Comparison of ENCODE assay signal across 13 cellular contexts in the genomic region with DNA sequence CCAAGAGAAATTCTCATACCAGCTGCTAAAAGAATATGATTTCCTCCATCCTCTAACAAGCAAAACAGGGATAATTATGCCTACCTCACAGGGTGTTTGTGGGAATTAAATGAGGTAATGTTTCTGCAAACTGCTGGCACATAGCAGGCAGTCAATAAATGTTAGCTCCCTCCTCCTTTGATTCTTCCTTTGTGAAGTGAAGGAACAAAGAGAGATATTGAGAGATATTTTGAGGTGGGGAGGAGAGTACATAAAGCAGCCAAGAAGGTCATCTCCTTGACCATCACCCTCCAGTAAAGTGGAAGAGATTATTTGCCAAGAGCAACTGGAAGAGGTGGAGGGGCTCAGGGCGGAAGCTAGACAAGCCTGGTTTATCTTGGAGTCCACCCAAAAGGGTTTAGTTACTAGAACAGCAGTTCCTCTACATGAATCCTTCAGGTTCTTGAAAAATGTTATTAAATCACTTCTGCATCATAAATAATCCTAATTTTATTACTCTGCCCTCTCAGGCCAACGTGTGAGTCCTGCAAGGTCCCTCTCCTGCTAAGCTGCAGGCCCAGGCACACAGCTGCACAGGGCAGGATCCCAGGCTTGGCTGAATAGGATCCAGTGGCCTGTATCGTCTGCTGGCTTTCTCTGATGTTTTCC. TPM values are rescaled to one million over a fixed set of nuclear protein-coding genes. Genes with fewer than 3 reads are reported as not detected.
DNase-seq lines count a peak whose midpoint lies in the region; ATAC-seq and TF ChIP-seq lines count a peak whose summit lies in the region.
"Had no signal": no experiment of that assay in that cellular context is flagged by ENCODE, and none has a peak within 500 bp of the region (broad histone marks: within the 10 kb centered on the region; RNA-seq: fewer than 3 reads in every experiment).

No MANE protein-coding gene starts in this region.

- intact Hi-C loops in left colon (cut with DNase I, micrococcal nuclease) = no loop called here

- H3K27ac Mint-ChIP-seq in stimulated activated memory B cell treated with anti-CD40 and anti-IgM and Interleukin-4, amounts not matched to agents 10 μg/mL and 1 μg/mL and 100 μg/mL, for 72 hours = peak overlapping the region; percentile 4
- H3K27ac Mint-ChIP-seq: activated T-helper 2 cell treated with anti-CD3 and anti-CD28 coated beads, Interferon-gamma antibody, Interleukin-2, Interleukin-4, amounts not matched to agents 10 μg/mL and 5 μg/mL and 100 μg/mL, durations not matched to agents 14 hours and 24 hours and 36 hours; type B pancreatic cell had no signal

- no peak overlapping the region for H3K4me3 Mint-ChIP-seq in stimulated activated memory B cell treated with anti-CD40 and anti-IgM and Interleukin-4, amounts not matched to agents 10 μg/mL and 1 μg/mL and 100 μg/mL, for 72 hours
- H3K4me3 Mint-ChIP-seq: type B pancreatic cell had no signal

- no peaks in the 10 kb centered on the region for H3K36me3 Mint-ChIP-seq in stimulated activated memory B cell treated with anti-CD40 and anti-IgM and Interleukin-4, amounts not matched to agents 10 μg/mL and 1 μg/mL and 100 μg/mL, for 72 hours

- ATAC-seq in left colon (peak; percentile 64), GM19023 (IDR thresholded peaks at IDR 0.05; ENCODE audit: unreplicated experiment) (no peak)
- ATAC-seq in stimulated activated memory B cell treated with anti-CD40 and anti-IgM and Interleukin-4, amounts not matched to agents 10 μg/mL and 1 μg/mL and 100 μg/mL, for 72 hours = no peak

- H3K9me3 Mint-ChIP-seq in stimulated activated memory B cell treated with anti-CD40 and anti-IgM and Interleukin-4, amounts not matched to agents 10 μg/mL and 1 μg/mL and 100 μg/mL, for 72 hours = peaks cover 2% of the 10 kb centered on the region
- H3K9me3 Mint-ChIP-seq: activated T-helper 2 cell treated with anti-CD3 and anti-CD28 coated beads, Interferon-gamma antibody, Interleukin-2, Interleukin-4, amounts not matched to agents 10 μg/mL and 5 μg/mL and 100 μg/mL, durations not matched to agents 14 hours and 24 hours and 36 hours had no signal

- DNase-seq in NCI-H748 (lab: John Stamatoyannopoulos, UW; ENCODE audit: unreplicated experiment) (peak; percentile 63), NCI-H748 treated with DMSO at 0.1 percent for 48 hours (lab: John Stamatoyannopoulos, UW) (no peak), astrocyte of the hippocampus (ENCODE audit: low read depth, low spot score) (peak; percentile 61), left colon (no peak), GM10266 (ENCODE audit: extremely low spot score) (no peak)
- DNase-seq in activated CD8-positive, alpha-beta memory T cell treated with anti-CD3 and anti-CD28 coated beads for 24 hours = no peak
- DNase-seq: 8988T; activated CD4-positive, alpha-beta T cell treated with anti-CD3 and anti-CD28 coated beads, Interleukin-2, amount 50 U/mL, for 48 hours; stimulated activated CD4-positive, alpha-beta T cell treated with anti-CD3 and anti-CD28 coated beads, Interleukin-4, amount 100 ng/mL, for 1 hour had no signal

- TF ChIP-seq CTCF in GM10266 (IDR thresholded peaks at IDR 0.05; ENCODE audit: control insufficient read depth, insufficient read depth, low read depth, missing control alignments) = no peak

- peaks cover 16% of the 10 kb centered on the region for H3K4me1 Mint-ChIP-seq in stimulated activated memory B cell treated with anti-CD40 and anti-IgM and Interleukin-4, amounts not matched to agents 10 μg/mL and 1 μg/mL and 100 μg/mL, for 72 hours

- H3K27me3 Mint-ChIP-seq in stimulated activated memory B cell treated with anti-CD40 and anti-IgM and Interleukin-4, amounts not matched to agents 10 μg/mL and 1 μg/mL and 100 μg/mL, for 72 hours = no peaks in the 10 kb centered on the region
- H3K27me3 Mint-ChIP-seq: type B pancreatic cell had no signal

RNA-seq across cellular contexts. Expression of gene TLE1, which starts 35.0 kb away (rescaled TPM):
- total RNA-seq in left colon = 10 to 100 TPM; 48.6 to 65.8 TPM

Comparison
In these comparisons a context has a peak if more than half of its experiments do, and no peak if none do; other contexts are left out.
1. DNase-seq: peak in NCI-H748 (single experiment) and astrocyte of the hippocampus (single experiment); none in NCI-H748 treated with DMSO at 0.1 percent for 48 hours (single experiment), left colon (0 of 2), GM10266 (single experiment) and activated CD8-positive, alpha-beta memory T cell treated with anti-CD3 and anti-CD28 coated beads for 24 hours (single experiment).